23 cellular contexts compared by ENCODE assay signal in the genomic region with DNA sequence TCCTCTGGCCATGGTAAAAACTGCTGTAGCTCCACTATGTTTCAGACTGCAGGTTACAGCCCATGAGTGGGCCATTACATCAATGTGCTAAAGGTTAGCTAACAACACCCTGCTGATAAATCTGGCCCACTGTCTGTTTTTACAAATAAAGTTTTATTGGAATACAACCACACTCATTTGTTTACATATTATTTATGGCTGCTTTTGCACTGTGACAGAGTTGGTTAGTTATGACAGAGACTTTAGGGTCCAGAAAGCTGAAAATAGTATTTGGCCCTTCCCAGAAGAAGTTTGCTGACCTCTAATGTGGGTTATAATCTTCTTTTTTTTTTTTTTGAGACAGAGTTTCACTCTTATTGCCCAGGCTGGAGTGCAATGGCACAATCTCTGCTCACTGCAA.
DNase-seq lines count a peak whose midpoint lies in the region; ATAC-seq, FAIRE-seq and TF ChIP-seq lines count a peak whose summit lies in the region.
"Had no signal": no experiment of that assay in that cellular context is flagged by ENCODE, and none has a peak within 500 bp of the region (broad histone marks: within the 10 kb centered on the region; RNA-seq: fewer than 3 reads in every experiment).

No MANE protein-coding gene starts in this region.

- no peaks in the 10 kb centered on the region for H3K4me1 ChIP-seq in K562 (replicated peaks in 1 of 2; ENCODE audit: control insufficient read depth in 2 of 2, insufficient read depth in 2 of 2, low read length in 2 of 2)
- H3K4me1 ChIP-seq in mucosa of descending colon (ENCODE audit: low read depth): no peaks in the 10 kb centered on the region
- H3K4me1 ChIP-seq: A549, BE2C had no signal

- H3K9ac ChIP-seq in K562 (ENCODE audit: insufficient read depth in 1 of 2, low read depth in 2 of 2, low read length in 2 of 2): no peak overlapping the region
- H3K9ac ChIP-seq: BLaER1 treated with 17β-estradiol and CSF1 and Interleukin-3, amounts not matched to agents 10 nM and 100 nM; GM23248 had no signal

- H3K27ac ChIP-seq in K562 (ENCODE audit: extremely low read depth, low read depth, low read length): no peak overlapping the region
- H3K27ac ChIP-seq: A549; BLaER1 treated with 17β-estradiol and CSF1 and Interleukin-3, amounts not matched to agents 10 nM and 100 nM; GM23248 had no signal

- CTCF ChIA-PET in HEK293T (lab: Yijun Ruan, JAX): no interaction called here
- CTCF ChIA-PET in K562 (lab: Yijun Ruan, JAX; ENCODE audit: low intra/inter-chr PET ratio): no interaction called here

- intact Hi-C loops in K562 (cut with micrococcal nuclease): no loop called here
- intact Hi-C loops in mucosa of descending colon (cut with DNase I, micrococcal nuclease): no loop called here

- POLR2A ChIA-PET in HEK293T (lab: Yijun Ruan, JAX): no interaction called here
- POLR2A ChIA-PET in K562 (lab: Yijun Ruan, JAX): interaction anchor here (0.8 kb wide), 1 partner anchor 14 kb away, joined by 3 read pairs; no protein-coding TSS in a partner anchor

- H3K9me1 ChIP-seq in K562 (ENCODE audit: control insufficient read depth, insufficient read depth, low read length): no peaks in the 10 kb centered on the region

- no peaks in the 10 kb centered on the region; the same call in 1 of the 2 replicates for H4K20me1 ChIP-seq in K562 (replicated peaks; ENCODE audit: control insufficient read depth, insufficient read depth, low read length)

- ATAC-seq in K562: no peak
- ATAC-seq in mucosa of descending colon: peak; percentile 21
- ATAC-seq in GM21360 (IDR thresholded peaks at IDR 0.05; ENCODE audit: unreplicated experiment): no peak
- no peak for ATAC-seq in HG02678 (IDR thresholded peaks at IDR 0.05; ENCODE audit: unreplicated experiment)
- ATAC-seq: A549 had no signal

- H3K9me3 ChIP-seq in K562 (replicated peaks; ENCODE audit: control insufficient read depth, insufficient read depth, low read depth, low read length) (no peaks in the 10 kb centered on the region), mucosa of descending colon (no peaks in the 10 kb centered on the region)
- H3K9me3 ChIP-seq: BE2C had no signal

- no peak for FAIRE-seq in K562 (lab: Jason Lieb, UNC)
- FAIRE-seq: A549, GM12892, H1 had no signal

- no peak overlapping the region for H3K4me2 ChIP-seq in K562 (ENCODE audit: insufficient read depth, low read length)
- H3K4me2 ChIP-seq: A549; BLaER1 treated with 17β-estradiol and CSF1 and Interleukin-3, amounts not matched to agents 10 nM and 100 nM had no signal

- no TSS peak for BruUV-seq in K562 (replicated peaks; lab: Mats Ljungman, UMichigan)

- TF ChIP-seq RAD21 in K562 (CRISPR knock-in tag; conservative IDR thresholded peaks at IDR 0.05 in 1 of 2, IDR thresholded peaks at IDR 0.05 in 1 of 2): no peak

- TF ChIP-seq CTCF in K562 (IDR thresholded peaks at IDR 0.05 in 2 of 3, conservative IDR thresholded peaks at IDR 0.05 in 1 of 3; ENCODE audit: insufficient read depth in 2 of 3, low read depth in 1 of 3, low read length in 3 of 3) (no peak), mucosa of descending colon (IDR thresholded peaks at IDR 0.05) (no peak)

- TF ChIP-seq EP300 in K562 (IDR thresholded peaks at IDR 0.05; ENCODE audit: low read length): no peak

- DNase-seq in HEK293T (ENCODE audit: extremely low spot score) (no peak), K562 (ENCODE audit: extremely low read depth in 1 of 4, low spot score in 3 of 4) (no peak), mucosa of descending colon (no peak), NCI-H82 treated with DMSO at 0.1 percent for 48 hours (lab: John Stamatoyannopoulos, UW; ENCODE audit: unreplicated experiment) (no peak)
- DNase-seq: 8988T; ACHN; AML-193; BE2C; Calu3; CD4-positive, alpha-beta T cell; CD8-positive, alpha-beta memory T cell; DMS53; DMS79 treated with DMSO at 0.1 percent for 48 hours; GF-D8; GM23248; H7; HCEC 1CT had no signal

- H3K27me3 ChIP-seq in K562 (ENCODE audit: control insufficient read depth in 2 of 2, insufficient read depth in 2 of 2, low read length in 2 of 2): peaks cover 0 to 8% of the 10 kb centered on the region in 2 experiments; a peak in 2 of 5 replicates
- H3K27me3 ChIP-seq: BE2C; BLaER1 treated with 17β-estradiol and CSF1 and Interleukin-3, amounts not matched to agents 10 nM and 100 nM had no signal

- no peak overlapping the region for H2AFZ ChIP-seq in K562 (ENCODE audit: low read depth, low read length)
- H2AFZ ChIP-seq: GM23248 had no signal

- no peak overlapping the region for H3K4me3 ChIP-seq in K562
- H3K4me3 ChIP-seq in mucosa of descending colon: no peak overlapping the region
- H3K4me3 ChIP-seq: A549; BLaER1 treated with 17β-estradiol and CSF1 and Interleukin-3, amounts not matched to agents 10 nM and 100 nM; GM23248 had no signal

- in situ Hi-C loops in K562 (cut with MboI): no loop called here

- H3K79me2 ChIP-seq in K562 (ENCODE audit: control insufficient read depth, insufficient read depth, low read length): no peaks in the 10 kb centered on the region

- H3K36me3 ChIP-seq in K562 (ENCODE audit: control insufficient read depth, insufficient read depth, low read length) (no peaks in the 10 kb centered on the region), mucosa of descending colon (ENCODE audit: low read depth) (no peaks in the 10 kb centered on the region)
- H3K36me3 ChIP-seq: BE2C had no signal

- no peak for TF ChIP-seq POLR2A in K562 (conservative IDR thresholded peaks at IDR 0.05)

TF ChIP-seq in HEK293T, 16 proteins besides CTCF, POLR2A, EP300 and RAD21:
- TF ChIP-seq LEF1 (IDR thresholded peaks at IDR 0.05; ENCODE audit: borderline replicate concordance): no peak
- 0 out of 2 replicates have a peak, but pooled peaks have one; percentile 10 for TF ChIP-seq PKNOX1 (IDR thresholded peaks at IDR 0.05)
- TF ChIP-seq CTBP1 (IDR thresholded peaks at IDR 0.05; ENCODE audit: borderline replicate concordance): no peak
- no peak for TF ChIP-seq FOXA1 (IDR thresholded peaks at IDR 0.05)
- TF ChIP-seq L3MBTL2 (conservative IDR thresholded peaks at IDR 0.05): no peak
- peak; percentile 74 for TF ChIP-seq ZNF384 (IDR thresholded peaks at IDR 0.05)
- no peak for TF ChIP-seq TARDBP (IDR thresholded peaks at IDR 0.05)
- TF ChIP-seq FOXK2 (IDR thresholded peaks at IDR 0.05): no peak
- no peak for TF ChIP-seq NFRKB (IDR thresholded peaks at IDR 0.05)

TF ChIP-seq in K562, 482 proteins besides CTCF, POLR2A, EP300 and RAD21:
- TF ChIP-seq, protein P1, sequence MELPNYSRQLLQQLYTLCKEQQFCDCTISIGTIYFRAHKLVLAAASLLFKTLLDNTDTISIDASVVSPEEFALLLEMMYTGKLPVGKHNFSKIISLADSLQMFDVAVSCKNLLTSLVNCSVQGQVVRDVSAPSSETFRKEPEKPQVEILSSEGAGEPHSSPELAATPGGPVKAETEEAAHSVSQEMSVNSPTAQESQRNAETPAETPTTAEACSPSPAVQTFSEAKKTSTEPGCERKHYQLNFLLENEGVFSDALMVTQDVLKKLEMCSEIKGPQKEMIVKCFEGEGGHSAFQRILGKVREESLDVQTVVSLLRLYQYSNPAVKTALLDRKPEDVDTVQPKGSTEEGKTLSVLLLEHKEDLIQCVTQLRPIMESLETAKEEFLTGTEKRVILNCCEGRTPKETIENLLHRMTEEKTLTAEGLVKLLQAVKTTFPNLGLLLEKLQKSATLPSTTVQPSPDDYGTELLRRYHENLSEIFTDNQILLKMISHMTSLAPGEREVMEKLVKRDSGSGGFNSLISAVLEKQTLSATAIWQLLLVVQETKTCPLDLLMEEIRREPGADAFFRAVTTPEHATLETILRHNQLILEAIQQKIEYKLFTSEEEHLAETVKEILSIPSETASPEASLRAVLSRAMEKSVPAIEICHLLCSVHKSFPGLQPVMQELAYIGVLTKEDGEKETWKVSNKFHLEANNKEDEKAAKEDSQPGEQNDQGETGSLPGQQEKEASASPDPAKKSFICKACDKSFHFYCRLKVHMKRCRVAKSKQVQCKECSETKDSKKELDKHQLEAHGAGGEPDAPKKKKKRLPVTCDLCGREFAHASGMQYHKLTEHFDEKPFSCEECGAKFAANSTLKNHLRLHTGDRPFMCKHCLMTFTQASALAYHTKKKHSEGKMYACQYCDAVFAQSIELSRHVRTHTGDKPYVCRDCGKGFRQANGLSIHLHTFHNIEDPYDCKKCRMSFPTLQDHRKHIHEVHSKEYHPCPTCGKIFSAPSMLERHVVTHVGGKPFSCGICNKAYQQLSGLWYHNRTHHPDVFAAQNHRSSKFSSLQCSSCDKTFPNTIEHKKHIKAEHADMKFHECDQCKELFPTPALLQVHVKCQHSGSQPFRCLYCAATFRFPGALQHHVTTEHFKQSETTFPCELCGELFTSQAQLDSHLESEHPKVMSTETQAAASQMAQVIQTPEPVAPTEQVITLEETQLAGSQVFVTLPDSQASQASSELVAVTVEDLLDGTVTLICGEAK (IDR thresholded peaks at IDR 0.05): peak; percentile 85
- TF ChIP-seq, protein P1 (CRISPR knock-in tag; IDR thresholded peaks at IDR 0.05): no peak
- TF ChIP-seq COPS2 (conservative IDR thresholded peaks at IDR 0.05): no peak
TF ChIP-seq in K562: peak in this region for 1.
